In the genomic region with DNA sequence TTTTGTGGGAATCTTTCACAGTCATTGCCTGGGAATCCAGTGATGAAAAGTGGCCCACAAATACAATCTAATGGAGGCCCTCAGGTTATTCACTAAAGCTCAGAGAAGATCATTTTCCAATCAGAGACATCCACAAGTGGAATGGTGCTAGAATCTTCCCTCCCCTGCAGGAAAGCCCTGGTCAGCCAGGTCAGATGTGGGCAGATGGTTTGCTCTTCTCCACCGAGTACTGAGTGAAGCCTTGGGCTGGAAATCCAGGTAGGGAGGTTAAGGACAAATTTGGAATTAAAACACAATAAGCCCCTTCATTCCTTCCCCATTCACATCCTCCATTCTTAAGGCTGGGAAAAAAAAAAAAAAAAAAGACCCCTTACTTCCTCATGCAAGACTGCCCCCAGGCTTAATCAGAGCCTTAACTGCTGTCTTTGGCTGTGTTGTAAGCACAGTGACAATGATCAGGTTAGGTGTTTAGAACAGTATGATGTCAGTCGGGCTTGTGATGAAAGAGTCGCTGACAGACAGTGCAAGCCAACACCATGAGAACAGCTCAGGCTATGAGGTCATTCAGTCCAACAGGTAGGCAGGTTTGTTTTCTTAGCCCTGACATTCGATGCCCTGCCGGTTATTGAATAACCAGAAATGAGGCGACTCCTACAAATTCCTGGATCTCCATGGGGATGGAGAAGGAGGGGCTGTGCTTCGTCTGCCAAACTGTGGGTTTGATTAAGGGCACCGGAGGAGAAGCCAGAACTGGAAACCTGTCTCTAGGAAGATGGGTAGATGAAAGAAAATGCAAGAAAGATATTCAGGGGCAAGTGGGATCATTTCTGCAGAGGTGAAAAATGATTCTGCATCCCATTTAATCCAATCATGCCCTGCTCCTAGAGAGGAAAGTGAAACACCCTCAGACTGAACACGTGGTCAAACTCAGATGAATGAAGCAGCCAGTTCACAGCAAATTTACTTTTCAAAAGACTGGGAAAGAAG, we compare ENCODE assay signal across 12 cellular contexts. TPM values are rescaled to one million over a fixed set of nuclear protein-coding genes. Genes with fewer than 3 reads are reported as not detected.
DNase-seq lines count a peak whose midpoint lies in the region; ATAC-seq and TF ChIP-seq lines count a peak whose summit lies in the region.
"Had no signal": no experiment of that assay in that cellular context is flagged by ENCODE, and none has a peak within 500 bp of the region (broad histone marks: within the 10 kb centered on the region; RNA-seq: fewer than 3 reads in every experiment).

No MANE protein-coding gene starts in this region.

- DNase-seq in Caco-2 = peak; percentile 90 to 93
- peak; percentile 93 for DNase-seq in NCI-H1105 (lab: John Stamatoyannopoulos, UW)
- DNase-seq in amniotic epithelial cell (ENCODE audit: low read depth) = peak; percentile 45
- DNase-seq in lung (ENCODE audit: low spot score) = peak; percentile 72
- DNase-seq in effector memory CD4-positive, alpha-beta T cell = no peak
- no peak for DNase-seq in endothelial cell (ENCODE audit: low spot score)
- DNase-seq: activated CD8-positive, alpha-beta memory T cell treated with anti-CD3 and anti-CD28 coated beads for 24 hours; nucleus accumbens had no signal

- no peak overlapping the region for H3K27ac ChIP-seq in lung (ENCODE audit: low read depth in 1 of 2, low read length in 1 of 2)
- no peak overlapping the region for H3K27ac ChIP-seq in effector memory CD4-positive, alpha-beta T cell (ENCODE audit: insufficient read depth, low read length, poor library complexity, severe bottlenecking)
- H3K27ac ChIP-seq: BLaER1 had no signal

- peaks cover 35% of the 10 kb centered on the region for H3K4me1 Mint-ChIP-seq in Caco-2 (ENCODE audit: low read depth, unreplicated experiment)
- peaks cover 10% of the 10 kb centered on the region for H3K4me1 Mint-ChIP-seq in endothelial cell (ENCODE audit: unreplicated experiment)

- TF ChIP-seq CTCF in Caco-2 (IDR thresholded peaks at IDR 0.05; ENCODE audit: insufficient read depth in 1 of 2, low read depth in 1 of 2, low read length in 1 of 2, severe bottlenecking in 1 of 2, unreplicated experiment in 1 of 2) (no peak), lung (IDR thresholded peaks at IDR 0.05; ENCODE audit: control extremely low read depth, extremely low read depth) (no peak), endothelial cell (IDR thresholded peaks at IDR 0.05; ENCODE audit: unreplicated experiment) (no peak)

- intact Hi-C loops in Caco-2 (cut with micrococcal nuclease; ENCODE audit: unreplicated experiment) = loop anchor here (1.0 kb wide), 2 partner anchors 10 to 19 kb away; no protein-coding TSS in a partner anchor

- H3K4me1 ChIP-seq in Caco-2 (peaks cover 46% of the 10 kb centered on the region), lung (ENCODE audit: control insufficient read depth in 2 of 2, insufficient read depth in 2 of 2, low read length in 2 of 2) (no peaks in the 10 kb centered on the region)
- H3K4me1 ChIP-seq in effector memory CD4-positive, alpha-beta T cell (ENCODE audit: control insufficient read depth, insufficient read depth, low read length, poor library complexity, severe bottlenecking) = no peaks in the 10 kb centered on the region
- H3K4me1 ChIP-seq: BLaER1 had no signal

- H3K9me3 Mint-ChIP-seq in Caco-2 (ENCODE audit: unreplicated experiment) = no peaks in the 10 kb centered on the region
- no peaks in the 10 kb centered on the region for H3K9me3 Mint-ChIP-seq in endothelial cell (ENCODE audit: unreplicated experiment)

- CTCF ChIA-PET in Caco-2 (lab: Charles Lee) = interaction anchor here (0.6 to 1.2 kb wide), 3 partner anchors 11 to 204 kb away, joined by 3 to 6 read pairs (median 4); no protein-coding TSS in a partner anchor

- POLR2A ChIA-PET in Caco-2 (lab: Charles Lee) = interaction anchor here (0.6 to 1.0 kb wide), 6 partner anchors 8 to 29 kb away, joined by 3 to 9 read pairs (median 6); no protein-coding TSS in a partner anchor

- H3K4me3 Mint-ChIP-seq in Caco-2 (ENCODE audit: unreplicated experiment) (peak overlapping the region; percentile 74), endothelial cell (ENCODE audit: unreplicated experiment) (no peak overlapping the region)

- H3K27me3 Mint-ChIP-seq in Caco-2 (ENCODE audit: insufficient read depth, unreplicated experiment) (no peaks in the 10 kb centered on the region), endothelial cell (ENCODE audit: unreplicated experiment) (peaks cover 7% of the 10 kb centered on the region)

- TSS peak; percentile 91 for BruUV-seq in Caco-2 (replicated peaks; lab: Mats Ljungman, UMichigan)

- peak; percentile 80 for ATAC-seq in lung (ENCODE audit: insufficient read depth, low FRiP score)
- ATAC-seq in HG03097 (IDR thresholded peaks at IDR 0.05; ENCODE audit: low FRiP score, unreplicated experiment) = no peak
- no peak for ATAC-seq in GM19328 (IDR thresholded peaks at IDR 0.05; ENCODE audit: unreplicated experiment)

- H3K4me3 ChIP-seq in Caco-2 (ENCODE audit: low read depth, low read length) (peak overlapping the region; percentile 25), lung (no peak overlapping the region)
- no peak overlapping the region for H3K4me3 ChIP-seq in effector memory CD4-positive, alpha-beta T cell (ENCODE audit: insufficient read depth, low read depth, low read length, poor library complexity, severe bottlenecking)
- H3K4me3 ChIP-seq: BLaER1, HAP-1 had no signal

- 54 to 77% methylated on average over 9 of the region's 9 CpGs for WGBS in lung, 2 donors

- H3K27ac Mint-ChIP-seq in Caco-2 (ENCODE audit: unreplicated experiment) = peak overlapping the region; percentile 93
- H3K27ac Mint-ChIP-seq in endothelial cell (ENCODE audit: unreplicated experiment) = no peak overlapping the region

- H3K9me3 ChIP-seq in Caco-2 (no peaks in the 10 kb centered on the region), lung (ENCODE audit: control insufficient read depth in 2 of 2, insufficient read depth in 1 of 2, low read length in 1 of 2) (no peaks in the 10 kb centered on the region)
- H3K9me3 ChIP-seq in effector memory CD4-positive, alpha-beta T cell (ENCODE audit: control insufficient read depth, low read length) = no peaks in the 10 kb centered on the region
- H3K9me3 ChIP-seq: BLaER1, HAP-1 had no signal

- H3K36me3 Mint-ChIP-seq in Caco-2 (ENCODE audit: insufficient read depth, unreplicated experiment) (peaks cover 14% of the 10 kb centered on the region), endothelial cell (ENCODE audit: low read depth, unreplicated experiment) (no peaks in the 10 kb centered on the region)

- no peaks in the 10 kb centered on the region for H3K36me3 ChIP-seq in Caco-2 (ENCODE audit: control insufficient read depth, insufficient read depth, low read length)
- no peaks in the 10 kb centered on the region for H3K36me3 ChIP-seq in lung (ENCODE audit: control insufficient read depth in 2 of 2, insufficient read depth in 2 of 2, low read length in 2 of 2)
- H3K36me3 ChIP-seq in effector memory CD4-positive, alpha-beta T cell (ENCODE audit: control insufficient read depth, insufficient read depth, low read length) = no peaks in the 10 kb centered on the region
- H3K36me3 ChIP-seq: BLaER1, HAP-1 had no signal

- H3K27me3 ChIP-seq in Caco-2 (replicated peaks; ENCODE audit: control insufficient read depth, insufficient read depth, low read length) (no peaks in the 10 kb centered on the region), lung (ENCODE audit: control insufficient read depth, insufficient read depth) (no peaks in the 10 kb centered on the region)
- H3K27me3 ChIP-seq in effector memory CD4-positive, alpha-beta T cell (replicated peaks; ENCODE audit: control insufficient read depth, insufficient read depth, low read length, poor library complexity, severe bottlenecking) = no peaks in the 10 kb centered on the region

RNA-seq across cellular contexts. Expression of a gene that starts 23.5 kb away (rescaled TPM):
- total RNA-seq in Caco-2 (2022) = 123 and 128 TPM in 2 replicates
- total RNA-seq in lung = 10 to 100 TPM; 30.8 to 70.6 TPM
- 10 to 100 TPM; 16.5 to 24.3 TPM for polyA plus RNA-seq in lung
- 40.3 TPM for total RNA-seq in endothelial cell (ENCODE audit: unreplicated experiment)

Comparison
In these comparisons a context has a peak if more than half of its experiments do, and no peak if none do; other contexts are left out.
1. DNase-seq: peak in Caco-2 (2 of 2), NCI-H1105 (single experiment), amniotic epithelial cell (single experiment) and lung (single experiment); none in effector memory CD4-positive, alpha-beta T cell (0 of 3) and endothelial cell (single experiment).